In genomic region chr2:176457486-176457885, GRCh38 we compare ENCODE assay signal across 17 cellular contexts.
DNase-seq lines count a peak whose midpoint lies in the region; ATAC-seq and TF ChIP-seq lines count a peak whose summit lies in the region.
"Had no signal": no experiment of that assay in that cellular context is flagged by ENCODE, and none has a peak within 500 bp of the region (broad histone marks: within the 10 kb centered on the region; RNA-seq: fewer than 3 reads in every experiment).

No MANE protein-coding gene starts in this region.

- peaks cover 16% of the 10 kb centered on the region for H3K4me1 Mint-ChIP-seq in MCF 10A (ENCODE audit: insufficient read depth, unreplicated experiment)

- no peaks in the 10 kb centered on the region for H4K20me1 ChIP-seq in mammary epithelial cell (ENCODE audit: insufficient read depth, low read length)
- H4K20me1 ChIP-seq: BLaER1 treated with 17β-estradiol and CSF1 and Interleukin-3, amounts not matched to agents 10 nM and 100 nM had no signal

- H3K27ac Mint-ChIP-seq in MCF 10A (ENCODE audit: low read depth, unreplicated experiment), result no peak overlapping the region
- H3K27ac Mint-ChIP-seq: CD8-positive, alpha-beta T cell; H9 had no signal

- POLR2A ChIA-PET in MCF 10A (lab: Yijun Ruan, JAX), result interaction anchor here (0.9 to 2.0 kb wide), 6 partner anchors 15 to 312 kb away, joined by 3 to 13 read pairs (median 6); no protein-coding TSS in a partner anchor

- DNase-seq in MCF 10A (ENCODE audit: unreplicated experiment) (peak; percentile 49), mammary epithelial cell (no peak), cardiac fibroblast (ENCODE audit: low read depth in 2 of 2) (peak; percentile 10 to 18), fibroblast of pulmonary artery (ENCODE audit: low read depth) (peak; percentile 36), skeletal muscle cell (ENCODE audit: low read depth) (peak; percentile 31), dedifferentiated amniotic fluid mesenchymal stem cell (ENCODE audit: extremely low spot score) (no peak), SW 1271 (lab: John Stamatoyannopoulos, UW) (no peak)
- DNase-seq: Calu3; CD8-positive, alpha-beta T cell; DMS79 treated with DMSO at 0.1 percent for 48 hours; GF-D8; H9 had no signal

- H3K79me2 ChIP-seq in mammary epithelial cell (ENCODE audit: insufficient read depth, low read length), result no peaks in the 10 kb centered on the region

- H3K36me3 ChIP-seq in mammary epithelial cell (ENCODE audit: insufficient read depth, low read length), result no peaks in the 10 kb centered on the region
- H3K36me3 ChIP-seq: BLaER1 treated with 17β-estradiol and CSF1 and Interleukin-3, amounts not matched to agents 10 nM and 100 nM had no signal

- no peaks in the 10 kb centered on the region for H3K36me3 Mint-ChIP-seq in MCF 10A (ENCODE audit: insufficient read depth, unreplicated experiment)
- H3K36me3 Mint-ChIP-seq: CD8-positive, alpha-beta T cell had no signal

- H3K4me2 ChIP-seq in mammary epithelial cell (ENCODE audit: insufficient read depth, low read depth, low read length), result no peak overlapping the region
- H3K4me2 ChIP-seq: A549; BLaER1 treated with 17β-estradiol and CSF1 and Interleukin-3, amounts not matched to agents 10 nM and 100 nM had no signal

- BruUV-seq in MCF 10A (replicated peaks; lab: Mats Ljungman, UMichigan) (no TSS peak), mammary epithelial cell (replicated peaks; lab: Mats Ljungman, UMichigan) (no TSS peak)

- H3K9ac ChIP-seq in mammary epithelial cell (ENCODE audit: insufficient read depth, low read length), result no peak overlapping the region
- H3K9ac ChIP-seq: BLaER1 treated with 17β-estradiol and CSF1 and Interleukin-3, amounts not matched to agents 10 nM and 100 nM had no signal

- intact Hi-C loops in MCF 10A (cut with micrococcal nuclease) (loop anchor here (10.0 kb wide), 2 partner anchors 357 to 687 kb away; no protein-coding TSS in a partner anchor), mammary epithelial cell (cut with micrococcal nuclease) (no loop called here)

- dilution Hi-C loops in mammary epithelial cell (cut with HindIII; ENCODE audit: low sequenced_read_pairs), result no loop called here

- H3K4me3 ChIP-seq in mammary epithelial cell (replicated peaks in 1 of 3; ENCODE audit: insufficient read depth in 1 of 3, low read depth in 2 of 3, low read length in 3 of 3) (no peak overlapping the region), cardiac fibroblast (replicated peaks in 1 of 2; ENCODE audit: low read depth in 2 of 2, low read length in 2 of 2) (no peak overlapping the region), fibroblast of pulmonary artery (replicated peaks; ENCODE audit: low read depth, low read length) (no peak overlapping the region), skeletal muscle cell (ENCODE audit: low read depth, low read length) (no peak overlapping the region)
- H3K4me3 ChIP-seq: A549; BLaER1 treated with 17β-estradiol and CSF1 and Interleukin-3, amounts not matched to agents 10 nM and 100 nM had no signal

- no peaks in the 10 kb centered on the region for H3K9me3 Mint-ChIP-seq in MCF 10A (ENCODE audit: unreplicated experiment)
- H3K9me3 Mint-ChIP-seq: CD8-positive, alpha-beta T cell; H9 had no signal

- WGBS in mammary epithelial cell (ENCODE audit: low coverage, missing lambda C conversion rate), result 33% methylated on average over 1 of the region's 1 CpG

- no peaks in the 10 kb centered on the region for H3K27me3 ChIP-seq in mammary epithelial cell (ENCODE audit: insufficient read depth, low read length)
- H3K27me3 ChIP-seq: BLaER1 treated with 17β-estradiol and CSF1 and Interleukin-3, amounts not matched to agents 10 nM and 100 nM had no signal

- H2AFZ ChIP-seq in mammary epithelial cell (ENCODE audit: low read depth, low read length), result no peak overlapping the region

- H3K9me3 ChIP-seq in mammary epithelial cell (replicated peaks; ENCODE audit: insufficient read depth, low read length), result no peaks in the 10 kb centered on the region
- H3K9me3 ChIP-seq: A549; BLaER1 treated with 17β-estradiol and CSF1 and Interleukin-3, amounts not matched to agents 10 nM and 100 nM had no signal

- CTCF ChIA-PET in MCF 10A (lab: Yijun Ruan, JAX) (interaction anchor here (0.8 to 13.2 kb wide), 7 partner anchors 16 to 315 kb away, joined by 3 to 190 read pairs (median 4); no protein-coding TSS in a partner anchor), mammary epithelial cell (lab: Charles Lee; ENCODE audit: low non-redundant PET) (no interaction called here)

- H3K27ac ChIP-seq in mammary epithelial cell (ENCODE audit: insufficient read depth, low read depth, low read length), result no peak overlapping the region
- H3K27ac ChIP-seq: 22Rv1; A549; BLaER1 treated with 17β-estradiol and CSF1 and Interleukin-3, amounts not matched to agents 10 nM and 100 nM; HL-60 had no signal

- no peak overlapping the region for H3K4me3 Mint-ChIP-seq in MCF 10A (ENCODE audit: unreplicated experiment)
- H3K4me3 Mint-ChIP-seq: CD8-positive, alpha-beta T cell; H9 had no signal

- peaks cover 15% of the 10 kb centered on the region for H3K4me1 ChIP-seq in mammary epithelial cell (ENCODE audit: insufficient read depth, low read length)
- H3K4me1 ChIP-seq: A549 had no signal

- in situ Hi-C loops in mammary epithelial cell (cut with MboI; ENCODE audit: low sequenced_read_pairs in 2 of 2), result loop anchor here (5.0 to 25.0 kb wide), 3 partner anchors 180 to 315 kb away; no protein-coding TSS in a partner anchor

- no peak for TF ChIP-seq CTCF in MCF 10A (IDR thresholded peaks at IDR 0.05; ENCODE audit: unreplicated experiment)
- TF ChIP-seq CTCF in mammary epithelial cell (conservative IDR thresholded peaks at IDR 0.05 in 1 of 2, IDR thresholded peaks at IDR 0.05 in 1 of 2; ENCODE audit: extremely low read depth in 1 of 2, insufficient read depth in 1 of 2, low read depth in 1 of 2, low read length in 2 of 2), result no peak
- no peak for TF ChIP-seq CTCF in cardiac fibroblast (IDR thresholded peaks at IDR 0.05; ENCODE audit: low read depth, low read length)
- TF ChIP-seq CTCF in fibroblast of pulmonary artery (IDR thresholded peaks at IDR 0.05; ENCODE audit: low read length, missing control alignments), result no peak

- ATAC-seq in HG03196 (IDR thresholded peaks at IDR 0.05; ENCODE audit: unreplicated experiment), result no peak
- ATAC-seq: A549; CD8-positive, alpha-beta T cell had no signal

- no peaks in the 10 kb centered on the region for H3K27me3 Mint-ChIP-seq in MCF 10A (ENCODE audit: insufficient read depth, unreplicated experiment)

Comparison
In these comparisons a context has a peak if more than half of its experiments do, and no peak if none do; other contexts are left out.
1. DNase-seq: peak in MCF 10A (single experiment), cardiac fibroblast (2 of 2), fibroblast of pulmonary artery (single experiment) and skeletal muscle cell (single experiment); none in mammary epithelial cell (single experiment), dedifferentiated amniotic fluid mesenchymal stem cell (single experiment) and SW 1271 (0 of 2).